Comparison of ENCODE assay signal across 20 cellular contexts in genomic region chr1:13543451-13543911, GRCh38. TPM values are rescaled to one million over a fixed set of nuclear protein-coding genes. Genes with fewer than 3 reads are reported as not detected.
DNase-seq lines count a peak whose midpoint lies in the region; ATAC-seq, FAIRE-seq and TF ChIP-seq lines count a peak whose summit lies in the region.
"Had no signal": no experiment of that assay in that cellular context is flagged by ENCODE, and none has a peak within 500 bp of the region (broad histone marks: within the 10 kb centered on the region; RNA-seq: fewer than 3 reads in every experiment).

No MANE protein-coding gene starts in this region.

- H2BK12ac ChIP-seq in neuronal stem cell (ENCODE audit: low read length): peak overlapping the region; percentile 79

- no peak overlapping the region for H3K4me2 ChIP-seq in neuronal stem cell (ENCODE audit: insufficient read depth, low read length, poor library complexity, severe bottlenecking)

- H2AK5ac ChIP-seq in neuronal stem cell (ENCODE audit: low read depth, low read length): peak overlapping the region; percentile 76

- H3K36me3 ChIP-seq in adrenal gland (replicated peaks in 1 of 2) (no peaks in the 10 kb centered on the region), heart right ventricle (no peaks in the 10 kb centered on the region), neuronal stem cell (replicated peaks in 1 of 2; ENCODE audit: control insufficient read depth in 2 of 2, insufficient read depth in 2 of 2, low read length in 2 of 2) (no peaks in the 10 kb centered on the region), thoracic aorta (no peaks in the 10 kb centered on the region)
- H3K36me3 ChIP-seq: SJSA1 had no signal

- H3K4ac ChIP-seq in neuronal stem cell (ENCODE audit: low read length): no peak overlapping the region

- peak overlapping the region; percentile 56 for H2AFZ ChIP-seq in neuronal stem cell (ENCODE audit: low read length)

- ATAC-seq in heart right ventricle: peak; percentile 62 to 81 (median 70)
- no peak for ATAC-seq in thoracic aorta (ENCODE audit: insufficient number of reproducible peaks, low FRiP score, low read depth)
- ATAC-seq: CD8-positive, alpha-beta T cell; esophagus mucosa; naive thymus-derived CD8-positive, alpha-beta T cell had no signal

- H3K4me3 ChIP-seq in adrenal gland (peak overlapping the region in 1 of 4 donors; percentile 33), heart right ventricle (peak overlapping the region in 1 of 10 donors; percentile 11), neuronal stem cell (ENCODE audit: low read length in 2 of 2) (no peak overlapping the region), thoracic aorta (peak overlapping the region; percentile 43)
- H3K4me3 ChIP-seq: lung, SJSA1 had no signal

- no peak overlapping the region for H2BK120ac ChIP-seq in neuronal stem cell (ENCODE audit: low read depth, low read length)

- H3K9ac ChIP-seq in neuronal stem cell (ENCODE audit: low read depth, low read length, poor library complexity): peak overlapping the region; percentile 17

- H3K79me1 ChIP-seq in neuronal stem cell (ENCODE audit: low read depth, low read length): no peaks in the 10 kb centered on the region

- peak; percentile 50 to 82 (median 77) for DNase-seq in adrenal gland
- peak; percentile 50 to 69 for DNase-seq in heart right ventricle
- no peak for DNase-seq in neuronal stem cell (ENCODE audit: low spot score)
- DNase-seq in thoracic aorta (ENCODE audit: low spot score): no peak
- DNase-seq in CD1c-positive myeloid dendritic cell (ENCODE audit: extremely low spot score): no peak
- no peak for DNase-seq in frontal cortex (ENCODE audit: low spot score in 2 of 2)
- no peak for DNase-seq in NK-92 treated with Interleukin-12 subunit alpha and Interleukin-12 subunit beta, amount 100 ng/mL, for 24 hours (lab: John Stamatoyannopoulos, UW)
- DNase-seq in HuH-7 (ENCODE audit: low spot score): no peak
- DNase-seq: activated CD8-positive, alpha-beta memory T cell treated with anti-CD3 and anti-CD28 coated beads for 24 hours; activated naive CD8-positive, alpha-beta T cell treated with anti-CD3 and anti-CD28 coated beads, Interleukin-2, amount 10 ng/mL, durations not matched to agents 7 days and 5 days; CD8-positive, alpha-beta T cell; immature natural killer cell; Karpas-422; naive thymus-derived CD8-positive, alpha-beta T cell; NCI-H1092 treated with DMSO at 0.1 percent for 48 hours; NCI-H524 treated with DMSO at 0.1 percent for 48 hours had no signal

- H3K27me3 ChIP-seq in adrenal gland (no peaks in the 10 kb centered on the region), heart right ventricle (peaks cover 0 to 3% (median 0%) of the 10 kb centered on the region in 7 donors), neuronal stem cell (ENCODE audit: control insufficient read depth in 3 of 3, insufficient read depth in 3 of 3, low read depth in 1 of 3, low read length in 3 of 3) (peaks cover 0 to 4% (median 0%) of the 10 kb centered on the region in 3 experiments), thoracic aorta (replicated peaks; ENCODE audit: insufficient read depth) (no peaks in the 10 kb centered on the region)
- H3K27me3 ChIP-seq: SJSA1 had no signal

- H3K18ac ChIP-seq in neuronal stem cell (ENCODE audit: low read length): peak overlapping the region; percentile 42

- FAIRE-seq in frontal cortex (lab: Jason Lieb, UNC): no peak
- FAIRE-seq: H54 had no signal

- no peak overlapping the region for H3K14ac ChIP-seq in neuronal stem cell (ENCODE audit: low read length)

- intact Hi-C loops in adrenal gland (cut with DNase I): loop anchor here in 1 of 2 donors (10.0 kb wide), 1 partner anchor 79 kb away; no protein-coding TSS in a partner anchor
- intact Hi-C loops in heart right ventricle (cut with DNase I): loop anchor here in 1 of 10 donors (2.0 to 10.0 kb wide), 2 partner anchors 41 to 79 kb away; no protein-coding TSS in a partner anchor

- WGBS in adrenal gland, 4 donors: 31 to 60% (median 35%) methylated on average over 10 of the region's 10 CpGs
- 42 to 50% methylated on average over 10 of the region's 10 CpGs for WGBS in heart right ventricle, 2 donors
- WGBS in neuronal stem cell (ENCODE audit: extremely low coverage in 2 of 2, insufficient read length in 2 of 2, insufficient replicate concordance in 1 of 2), 2 donors: no CpG with 5 or more reads among the region's 10 CpGs

- no peak overlapping the region for H4K91ac ChIP-seq in neuronal stem cell (ENCODE audit: low read depth, low read length, poor library complexity)

- no peak overlapping the region for H4K8ac ChIP-seq in neuronal stem cell (ENCODE audit: low read depth, low read length)

- TF ChIP-seq POLR2A in adrenal gland (IDR thresholded peaks at IDR 0.05): no peak

- peak overlapping the region; percentile 82 for H3K23ac ChIP-seq in neuronal stem cell (ENCODE audit: low read depth, low read length, poor library complexity)

- H3K9me3 ChIP-seq in adrenal gland (replicated peaks in 1 of 3) (no peaks in the 10 kb centered on the region), heart right ventricle (no peaks in the 10 kb centered on the region), neuronal stem cell (replicated peaks in 1 of 2; ENCODE audit: control insufficient read depth in 2 of 2, insufficient read depth in 1 of 2, low read depth in 1 of 2, low read length in 2 of 2) (no peaks in the 10 kb centered on the region), thoracic aorta (no peaks in the 10 kb centered on the region)
- H3K9me3 ChIP-seq: SJSA1 had no signal

- peak overlapping the region; percentile 71 to 95 (median 84) for H3K27ac ChIP-seq in adrenal gland
- peak overlapping the region; percentile 49 to 89 (median 82) for H3K27ac ChIP-seq in heart right ventricle
- H3K27ac ChIP-seq in neuronal stem cell (replicated peaks; ENCODE audit: low read length): no peak overlapping the region
- H3K27ac ChIP-seq in thoracic aorta: peak overlapping the region in 1 of 2 donors; percentile 34
- H3K27ac ChIP-seq: SJSA1 had no signal

- TF ChIP-seq CTCF in adrenal gland (IDR thresholded peaks at IDR 0.05) (no peak), heart right ventricle (IDR thresholded peaks at IDR 0.05) (no peak), thoracic aorta (IDR thresholded peaks at IDR 0.05) (no peak)

- H2BK5ac ChIP-seq in neuronal stem cell (ENCODE audit: low read length): no peak overlapping the region

- peak overlapping the region; percentile 76 for H2BK15ac ChIP-seq in neuronal stem cell (ENCODE audit: low read length)

- H3K4me1 ChIP-seq in adrenal gland (replicated peaks in 1 of 2): peaks cover 3 to 13% of the 10 kb centered on the region in 2 donors
- peaks cover 0 to 33% (median 5%) of the 10 kb centered on the region in 9 donors for H3K4me1 ChIP-seq in heart right ventricle
- peaks cover 0 to 3% of the 10 kb centered on the region in 2 donors for H3K4me1 ChIP-seq in neuronal stem cell (ENCODE audit: control insufficient read depth in 2 of 2, insufficient read depth in 1 of 2, low read depth in 1 of 2, low read length in 2 of 2)
- no peaks in the 10 kb centered on the region for H3K4me1 ChIP-seq in thoracic aorta (ENCODE audit: control insufficient read depth in 1 of 2, low read depth in 2 of 2)
- H3K4me1 ChIP-seq: SJSA1 had no signal

RNA-seq across cellular contexts. Expression of gene LRRC38, which starts 29.7 kb away (rescaled TPM):
- total RNA-seq in adrenal gland (10 to 100 TPM in 3 of 8 donors, 1 to 10 TPM in 5; 7.9 to 60.3 (median 9.5) TPM), heart right ventricle (1 to 10 TPM in 4 of 10 donors, under 1 TPM in 4, not detected in 2; 0.20 to 6.7 (median 0.96) TPM), thoracic aorta (not detected), frontal cortex (not detected)
- polyA plus RNA-seq in adrenal gland (10 to 100 TPM in 1 of 3 donors, 1 to 10 TPM in 2; 5.6 to 10.0 (median 9.7) TPM), heart right ventricle (1 to 10 TPM in 1 of 2 donors, under 1 TPM in 1; 0.15 to 4.3 TPM)
- not detected for polyA plus RNA-seq in neuronal stem cell (2013, experiment 1 of 2)
- not detected for polyA plus RNA-seq in neuronal stem cell (2013, experiment 2 of 2)
- total RNA-seq: activated naive CD8-positive, alpha-beta T cell treated with anti-CD3 and anti-CD28 coated beads, Interleukin-2, amount 10 ng/mL, durations not matched to agents 7 days and 5 days; CD8-positive, alpha-beta T cell; esophagus mucosa; lung; naive thymus-derived CD8-positive, alpha-beta T cell; SJSA1 had no signal
- polyA plus RNA-seq: immature natural killer cell; naive thymus-derived CD8-positive, alpha-beta T cell had no signal

RNA-seq across cellular contexts. Expression of gene PDPN, which starts 40.2 kb away (rescaled TPM):
- total RNA-seq in adrenal gland (10 to 100 TPM in 3 of 8 donors, 1 to 10 TPM in 5; 1.2 to 13.8 (median 6.9) TPM), heart right ventricle (10 to 100 TPM; 13.7 to 51.6 (median 27.9) TPM), thoracic aorta (10 to 100 TPM; 13.8 to 20.7 TPM), frontal cortex (4.1 TPM)
- polyA plus RNA-seq in adrenal gland (1 to 10 TPM; 1.5 to 7.9 (median 4.1) TPM), heart right ventricle (100 to 1,000 TPM in 1 of 2 donors, 1 to 10 TPM in 1; 4.4 to 165 TPM)
- 25.0 TPM for polyA plus RNA-seq in neuronal stem cell (2013, experiment 1 of 2)
- 27.3 TPM for polyA plus RNA-seq in neuronal stem cell (2013, experiment 2 of 2)
- total RNA-seq: activated naive CD8-positive, alpha-beta T cell treated with anti-CD3 and anti-CD28 coated beads, Interleukin-2, amount 10 ng/mL, durations not matched to agents 7 days and 5 days; CD8-positive, alpha-beta T cell; naive thymus-derived CD8-positive, alpha-beta T cell had no signal
- polyA plus RNA-seq: immature natural killer cell; naive thymus-derived CD8-positive, alpha-beta T cell had no signal

Comparison
In these comparisons a context has a peak if more than half of its experiments do, and no peak if none do; other contexts are left out.
1. DNase-seq: peak in adrenal gland (7 of 7) and heart right ventricle (2 of 2); none in neuronal stem cell (single experiment), thoracic aorta (single experiment), CD1c-positive myeloid dendritic cell (single experiment), frontal cortex (0 of 2), NK-92 treated with Interleukin-12 subunit alpha and Interleukin-12 subunit beta, amount 100 ng/mL, for 24 hours (single experiment) and HuH-7 (single experiment).